Comparison of ENCODE assay signal across 18 cellular contexts in genomic region chr4:114273246-114273645, GRCh38.
DNase-seq lines count a peak whose midpoint lies in the region; ATAC-seq, FAIRE-seq and TF ChIP-seq lines count a peak whose summit lies in the region.
"Had no signal": no experiment of that assay in that cellular context is flagged by ENCODE, and none has a peak within 500 bp of the region (broad histone marks: within the 10 kb centered on the region; RNA-seq: fewer than 3 reads in every experiment).

No MANE protein-coding gene starts in this region.

- no peak for DNase-seq in HepG2 (ENCODE audit: low spot score)
- no peak for DNase-seq in right lobe of liver
- peak; percentile 26 for DNase-seq in NB4 (ENCODE audit: low read depth)
- DNase-seq in SJSA1 (ENCODE audit: low read depth in 1 of 2, low spot score in 2 of 2), result no peak
- no peak for DNase-seq in A172 (ENCODE audit: low spot score)
- no peak for DNase-seq in T-helper 1 cell
- DNase-seq in Ammon's horn (ENCODE audit: low spot score), result no peak
- DNase-seq: ACHN; BE2C; CD4-positive, alpha-beta memory T cell; NCI-H1105; NCI-H187 treated with DMSO at 0.1 percent for 48 hours; NCI-H2171; NCI-H446 treated with DMSO at 0.1 percent for 48 hours; NCI-H748 treated with DMSO at 0.1 percent for 48 hours; T-helper 17 cell had no signal

- H3K36me3 ChIP-seq in HepG2 (replicated peaks in 1 of 2; ENCODE audit: control insufficient read depth in 1 of 2, insufficient read depth in 2 of 2, low read length in 2 of 2), result no peaks in the 10 kb centered on the region
- H3K36me3 ChIP-seq in right lobe of liver, result no peaks in the 10 kb centered on the region
- H3K36me3 ChIP-seq in SJSA1, result peaks cover 2% of the 10 kb centered on the region
- H3K36me3 ChIP-seq: BE2C had no signal

- ATAC-seq in HepG2, result no peak
- no peak for ATAC-seq in right lobe of liver
- ATAC-seq in GM21390 (IDR thresholded peaks at IDR 0.05; ENCODE audit: unreplicated experiment), result no peak
- ATAC-seq: T-helper 17 cell had no signal

- no peak overlapping the region for H2AFZ ChIP-seq in HepG2 (ENCODE audit: low read length)

- H3K27ac ChIP-seq in HepG2 (ENCODE audit: extremely low read length, insufficient read depth, low read length) (no peak overlapping the region), right lobe of liver (no peak overlapping the region), SJSA1 (peak overlapping the region; percentile 89)

- no peaks in the 10 kb centered on the region for H3K79me2 ChIP-seq in HepG2 (ENCODE audit: insufficient read depth, low read length)

- H3K4me3 ChIP-seq in HepG2 (replicated peaks in 1 of 3; ENCODE audit: insufficient read depth in 1 of 3, low read depth in 2 of 3, low read length in 3 of 3) (no peak overlapping the region), right lobe of liver (no peak overlapping the region), NB4 (ENCODE audit: low read depth, low read length) (no peak overlapping the region), SJSA1 (no peak overlapping the region)

- TF ChIP-seq EP300 in HepG2 (IDR thresholded peaks at IDR 0.05; ENCODE audit: low read depth in 2 of 2, low read length in 2 of 2) (no peak), HepG2 (CRISPR knock-in tag; IDR thresholded peaks at IDR 0.05; ENCODE audit: borderline replicate concordance) (no peak)

- intact Hi-C loops in HepG2 (cut with micrococcal nuclease; ENCODE audit: unreplicated experiment) (no loop called here), right lobe of liver (cut with DNase I) (no loop called here)

- TF ChIP-seq RAD21 in HepG2 (CRISPR knock-in tag; IDR thresholded peaks at IDR 0.05), result no peak

- no TSS peak for BruUV-seq in HepG2 (replicated peaks; lab: Mats Ljungman, UMichigan)

- WGBS in HepG2 (ENCODE audit: low lambda C conversion rate), result 0% methylated on average over 1 of the region's 1 CpG
- 33% methylated on average over 1 of the region's 1 CpG for WGBS in right lobe of liver (ENCODE audit: insufficient coverage, low coverage, low lambda C conversion rate, missing lambda C conversion rate)

- H3K9me3 ChIP-seq in HepG2 (ENCODE audit: low read length), result no peaks in the 10 kb centered on the region
- no peaks in the 10 kb centered on the region for H3K9me3 ChIP-seq in right lobe of liver
- 0 out of 2 replicates have a peak, but pooled peaks cover 2% of the 10 kb centered on the region for H3K9me3 ChIP-seq in SJSA1 (replicated peaks)
- H3K9me3 ChIP-seq: BE2C had no signal

- no peaks in the 10 kb centered on the region for H4K20me1 ChIP-seq in HepG2 (ENCODE audit: insufficient read depth, low read length)

- H3K4me2 ChIP-seq in HepG2 (ENCODE audit: low read depth, low read length), result no peak overlapping the region

- H3K9ac ChIP-seq in HepG2 (ENCODE audit: insufficient read depth, low read depth, low read length), result no peak overlapping the region

- CTCF ChIA-PET in HepG2 (lab: Yijun Ruan, JAX; ENCODE audit: low intra/inter-chr PET ratio, low total read pairs), result no interaction called here

- H3K4me1 ChIP-seq in HepG2 (ENCODE audit: insufficient read depth, low read length), result no peaks in the 10 kb centered on the region
- H3K4me1 ChIP-seq in right lobe of liver, result no peaks in the 10 kb centered on the region
- H3K4me1 ChIP-seq in SJSA1 (replicated peaks), result peaks cover 33% of the 10 kb centered on the region
- H3K4me1 ChIP-seq: BE2C had no signal

- no peak for TF ChIP-seq POLR2A in HepG2 (IDR thresholded peaks at IDR 0.05; ENCODE audit: insufficient read depth in 1 of 2, low read depth in 2 of 2, low read length in 2 of 2)
- no peak for TF ChIP-seq POLR2A in right lobe of liver (IDR thresholded peaks at IDR 0.05)
- TF ChIP-seq POLR2A in NB4 (IDR thresholded peaks at IDR 0.05; ENCODE audit: extremely low read depth, insufficient read length), result no peak

- H3K27me3 ChIP-seq in HepG2 (ENCODE audit: control insufficient read depth in 1 of 2, insufficient read depth in 2 of 2, low read length in 2 of 2) (no peaks in the 10 kb centered on the region), right lobe of liver (no peaks in the 10 kb centered on the region), SJSA1 (replicated peaks) (no peaks in the 10 kb centered on the region)
- H3K27me3 ChIP-seq: BE2C had no signal

- no peak for TF ChIP-seq CTCF in HepG2 (CRISPR knock-in tag; IDR thresholded peaks at IDR 0.05)
- TF ChIP-seq CTCF in right lobe of liver (IDR thresholded peaks at IDR 0.05), result no peak
- TF ChIP-seq CTCF in NB4 (IDR thresholded peaks at IDR 0.05; ENCODE audit: low read depth, low read length), result no peak

- in situ Hi-C loops in HepG2 (cut with HindIII; ENCODE audit: extremely low pct_ligation_motif_present, low pct_unique_long_range_greater_than_20kb), result no loop called here

- FAIRE-seq in HepG2 (lab: Jason Lieb, UNC), result no peak
- FAIRE-seq: H1 had no signal

- POLR2A ChIA-PET in HepG2 (lab: Yijun Ruan, JAX), result no interaction called here

TF ChIP-seq in HepG2, 621 proteins besides CTCF, POLR2A, EP300 and RAD21:
- TF ChIP-seq MAFK (conservative IDR thresholded peaks at IDR 0.05 in 1 of 2, IDR thresholded peaks at IDR 0.05 in 1 of 2; ENCODE audit: low read length in 2 of 2) (peak; percentile 59 to 66), ZBTB7B (CRISPR knock-in tag; IDR thresholded peaks at IDR 0.05) (no peak), MAFF (IDR thresholded peaks at IDR 0.05; ENCODE audit: low read depth, low read length) (peak; percentile 72)
